Comparison of ENCODE assay signal across 1 cellular context in the genomic region with DNA sequence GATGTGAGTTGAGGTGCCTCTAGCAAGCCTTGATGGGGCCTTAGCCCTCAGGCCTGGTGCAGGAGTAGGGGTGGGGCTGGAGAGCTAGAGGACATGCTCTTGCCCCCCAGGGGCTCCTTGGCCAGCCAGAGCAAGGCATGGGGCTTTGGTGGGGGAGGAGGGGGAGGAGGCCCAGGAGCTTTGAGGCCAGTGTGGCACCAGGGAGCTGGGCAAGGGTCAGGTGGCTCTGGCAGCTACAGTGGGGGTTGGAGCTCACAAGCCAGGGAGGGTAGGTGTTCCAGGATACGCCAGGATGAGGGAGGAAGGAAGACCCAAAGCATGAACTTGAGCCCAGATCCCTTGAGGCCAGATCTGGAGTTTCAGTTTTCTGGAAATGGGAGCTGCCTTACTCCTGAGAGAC.
TF ChIP-seq lines count a peak whose summit lies in the region.

No MANE protein-coding gene starts in this region.

TF ChIP-seq in HEK293, 187 proteins besides CTCF, POLR2A, EP300 and RAD21 (continued from another document):
- TF ChIP-seq, protein P1, sequence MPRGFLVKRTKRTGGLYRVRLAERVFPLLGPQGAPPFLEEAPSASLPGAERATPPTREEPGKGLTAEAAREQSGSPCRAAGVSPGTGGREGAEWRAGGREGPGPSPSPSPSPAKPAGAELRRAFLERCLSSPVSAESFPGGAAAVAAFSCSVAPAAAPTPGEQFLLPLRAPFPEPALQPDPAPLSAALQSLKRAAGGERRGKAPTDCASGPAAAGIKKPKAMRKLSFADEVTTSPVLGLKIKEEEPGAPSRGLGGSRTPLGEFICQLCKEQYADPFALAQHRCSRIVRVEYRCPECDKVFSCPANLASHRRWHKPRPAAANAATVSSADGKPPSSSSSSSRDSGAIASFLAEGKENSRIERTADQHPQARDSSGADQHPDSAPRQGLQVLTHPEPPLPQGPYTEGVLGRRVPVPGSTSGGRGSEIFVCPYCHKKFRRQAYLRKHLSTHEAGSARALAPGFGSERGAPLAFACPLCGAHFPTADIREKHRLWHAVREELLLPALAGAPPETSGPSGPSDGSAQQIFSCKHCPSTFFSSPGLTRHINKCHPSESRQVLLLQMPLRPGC (tag by site-specific recombination; IDR thresholded peaks at IDR 0.05) = no peak
- TF ChIP-seq ZNF549 (tag by site-specific recombination; IDR thresholded peaks at IDR 0.05) (no peak), ZNF16 (tag by site-specific recombination; IDR thresholded peaks at IDR 0.05; ENCODE audit: low read depth) (no peak), ZFP41 (tag by site-specific recombination; IDR thresholded peaks at IDR 0.05; ENCODE audit: borderline replicate concordance) (no peak), ZNF114 (tag by site-specific recombination; IDR thresholded peaks at IDR 0.05) (no peak), ZNF324 (tag by site-specific recombination; IDR thresholded peaks at IDR 0.05) (no peak), ZBTB17 (tag by site-specific recombination; IDR thresholded peaks at IDR 0.05) (0 out of 2 replicates have a peak, but pooled peaks have one; percentile 25), ZNF792 (tag by site-specific recombination; IDR thresholded peaks at IDR 0.05) (no peak), ZNF596 (tag by site-specific recombination; IDR thresholded peaks at IDR 0.05) (no peak), ZNF19 (tag by site-specific recombination; IDR thresholded peaks at IDR 0.05; ENCODE audit: low read depth) (no peak), GLIS2 (tag by site-specific recombination; IDR thresholded peaks at IDR 0.05) (0 out of 2 replicates have a peak, but pooled peaks have one; percentile 14), ZSCAN30 (tag by site-specific recombination; IDR thresholded peaks at IDR 0.05) (no peak), ZNF670 (tag by site-specific recombination; IDR thresholded peaks at IDR 0.05; ENCODE audit: low read depth) (no peak), ZNF404 (tag by site-specific recombination; IDR thresholded peaks at IDR 0.05) (no peak), ZBTB48 (tag by site-specific recombination; IDR thresholded peaks at IDR 0.05) (0 out of 2 replicates have a peak, but pooled peaks have one; percentile 15), ZNF132 (tag by site-specific recombination; IDR thresholded peaks at IDR 0.05; ENCODE audit: borderline replicate concordance) (no peak), ZNF366 (tag by site-specific recombination; conservative IDR thresholded peaks at IDR 0.05) (no peak), OSR2 (tag by site-specific recombination; IDR thresholded peaks at IDR 0.05) (no peak)
- TF ChIP-seq, protein P2, sequence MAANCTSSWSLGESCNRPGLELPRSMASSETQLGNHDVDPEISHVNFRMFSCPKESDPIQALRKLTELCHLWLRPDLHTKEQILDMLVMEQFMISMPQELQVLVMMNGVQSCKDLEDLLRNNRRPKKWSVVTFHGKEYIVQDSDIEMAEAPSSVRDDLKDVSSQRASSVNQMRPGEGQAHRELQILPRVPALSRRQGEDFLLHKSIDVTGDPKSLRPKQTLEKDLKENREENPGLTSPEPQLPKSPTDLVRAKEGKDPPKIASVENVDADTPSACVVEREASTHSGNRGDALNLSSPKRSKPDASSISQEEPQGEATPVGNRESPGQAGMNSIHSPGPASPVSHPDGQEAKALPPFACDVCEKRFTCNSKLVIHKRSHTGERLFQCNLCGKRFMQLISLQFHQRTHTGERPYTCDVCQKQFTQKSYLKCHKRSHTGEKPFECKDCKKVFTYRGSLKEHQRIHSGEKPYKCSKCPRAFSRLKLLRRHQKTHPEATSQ (tag by site-specific recombination; IDR thresholded peaks at IDR 0.05) = no peak
- TF ChIP-seq, protein P3, sequence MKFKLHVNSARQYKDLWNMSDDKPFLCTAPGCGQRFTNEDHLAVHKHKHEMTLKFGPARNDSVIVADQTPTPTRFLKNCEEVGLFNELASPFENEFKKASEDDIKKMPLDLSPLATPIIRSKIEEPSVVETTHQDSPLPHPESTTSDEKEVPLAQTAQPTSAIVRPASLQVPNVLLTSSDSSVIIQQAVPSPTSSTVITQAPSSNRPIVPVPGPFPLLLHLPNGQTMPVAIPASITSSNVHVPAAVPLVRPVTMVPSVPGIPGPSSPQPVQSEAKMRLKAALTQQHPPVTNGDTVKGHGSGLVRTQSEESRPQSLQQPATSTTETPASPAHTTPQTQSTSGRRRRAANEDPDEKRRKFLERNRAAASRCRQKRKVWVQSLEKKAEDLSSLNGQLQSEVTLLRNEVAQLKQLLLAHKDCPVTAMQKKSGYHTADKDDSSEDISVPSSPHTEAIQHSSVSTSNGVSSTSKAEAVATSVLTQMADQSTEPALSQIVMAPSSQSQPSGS (tag by site-specific recombination; IDR thresholded peaks at IDR 0.05; ENCODE audit: low read depth) = no peak
- TF ChIP-seq, protein P4, sequence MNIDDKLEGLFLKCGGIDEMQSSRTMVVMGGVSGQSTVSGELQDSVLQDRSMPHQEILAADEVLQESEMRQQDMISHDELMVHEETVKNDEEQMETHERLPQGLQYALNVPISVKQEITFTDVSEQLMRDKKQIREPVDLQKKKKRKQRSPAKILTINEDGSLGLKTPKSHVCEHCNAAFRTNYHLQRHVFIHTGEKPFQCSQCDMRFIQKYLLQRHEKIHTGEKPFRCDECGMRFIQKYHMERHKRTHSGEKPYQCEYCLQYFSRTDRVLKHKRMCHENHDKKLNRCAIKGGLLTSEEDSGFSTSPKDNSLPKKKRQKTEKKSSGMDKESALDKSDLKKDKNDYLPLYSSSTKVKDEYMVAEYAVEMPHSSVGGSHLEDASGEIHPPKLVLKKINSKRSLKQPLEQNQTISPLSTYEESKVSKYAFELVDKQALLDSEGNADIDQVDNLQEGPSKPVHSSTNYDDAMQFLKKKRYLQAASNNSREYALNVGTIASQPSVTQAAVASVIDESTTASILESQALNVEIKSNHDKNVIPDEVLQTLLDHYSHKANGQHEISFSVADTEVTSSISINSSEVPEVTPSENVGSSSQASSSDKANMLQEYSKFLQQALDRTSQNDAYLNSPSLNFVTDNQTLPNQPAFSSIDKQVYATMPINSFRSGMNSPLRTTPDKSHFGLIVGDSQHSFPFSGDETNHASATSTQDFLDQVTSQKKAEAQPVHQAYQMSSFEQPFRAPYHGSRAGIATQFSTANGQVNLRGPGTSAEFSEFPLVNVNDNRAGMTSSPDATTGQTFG (tag by site-specific recombination; IDR thresholded peaks at IDR 0.05; ENCODE audit: borderline replicate concordance) = no peak
- TF ChIP-seq, protein P5, sequence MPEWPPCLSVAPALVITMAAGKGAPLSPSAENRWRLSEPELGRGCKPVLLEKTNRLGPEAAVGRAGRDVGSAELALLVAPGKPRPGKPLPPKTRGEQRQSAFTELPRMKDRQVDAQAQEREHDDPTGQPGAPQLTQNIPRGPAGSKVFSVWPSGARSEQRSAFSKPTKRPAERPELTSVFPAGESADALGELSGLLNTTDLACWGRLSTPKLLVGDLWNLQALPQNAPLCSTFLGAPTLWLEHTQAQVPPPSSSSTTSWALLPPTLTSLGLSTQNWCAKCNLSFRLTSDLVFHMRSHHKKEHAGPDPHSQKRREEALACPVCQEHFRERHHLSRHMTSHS (tag by site-specific recombination; IDR thresholded peaks at IDR 0.05) = no peak
- TF ChIP-seq, protein P6, sequence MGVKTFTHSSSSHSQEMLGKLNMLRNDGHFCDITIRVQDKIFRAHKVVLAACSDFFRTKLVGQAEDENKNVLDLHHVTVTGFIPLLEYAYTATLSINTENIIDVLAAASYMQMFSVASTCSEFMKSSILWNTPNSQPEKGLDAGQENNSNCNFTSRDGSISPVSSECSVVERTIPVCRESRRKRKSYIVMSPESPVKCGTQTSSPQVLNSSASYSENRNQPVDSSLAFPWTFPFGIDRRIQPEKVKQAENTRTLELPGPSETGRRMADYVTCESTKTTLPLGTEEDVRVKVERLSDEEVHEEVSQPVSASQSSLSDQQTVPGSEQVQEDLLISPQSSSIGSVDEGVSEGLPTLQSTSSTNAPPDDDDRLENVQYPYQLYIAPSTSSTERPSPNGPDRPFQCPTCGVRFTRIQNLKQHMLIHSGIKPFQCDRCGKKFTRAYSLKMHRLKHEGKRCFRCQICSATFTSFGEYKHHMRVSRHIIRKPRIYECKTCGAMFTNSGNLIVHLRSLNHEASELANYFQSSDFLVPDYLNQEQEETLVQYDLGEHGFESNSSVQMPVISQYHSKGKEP (tag by site-specific recombination; IDR thresholded peaks at IDR 0.05) = no peak
